Comparison of ENCODE assay signal across 8 cellular contexts in genomic region chr11:72240461-72241289, GRCh38. TPM values are rescaled to one million over a fixed set of nuclear protein-coding genes. Genes with fewer than 3 reads are reported as not detected.
DNase-seq lines count a peak whose midpoint lies in the region; ATAC-seq and TF ChIP-seq lines count a peak whose summit lies in the region.

No MANE protein-coding gene starts in this region.

- peak overlapping the region; percentile 79 for H3K27ac Mint-ChIP-seq in dendritic cell treated with granulocyte-macrophage colony-stimulating factor and Interleukin-4, amounts not matched to agents 40 ng/mL and 50 ng/mL, for 4 days
- peak overlapping the region in 2 of 6 donors; percentile 28 to 88 for H3K27ac Mint-ChIP-seq in naive B cell

- peaks cover 58% of the 10 kb centered on the region for H3K27me3 Mint-ChIP-seq in dendritic cell treated with granulocyte-macrophage colony-stimulating factor and Interleukin-4, amounts not matched to agents 40 ng/mL and 50 ng/mL, for 4 days
- peaks cover 37 to 46% (median 45%) of the 10 kb centered on the region in 3 donors for H3K27me3 Mint-ChIP-seq in naive B cell

- H3K9me3 Mint-ChIP-seq in dendritic cell treated with granulocyte-macrophage colony-stimulating factor and Interleukin-4, amounts not matched to agents 40 ng/mL and 50 ng/mL, for 4 days = no peaks in the 10 kb centered on the region
- peaks cover 0 to 10% (median 2%) of the 10 kb centered on the region in 7 donors for H3K9me3 Mint-ChIP-seq in naive B cell

- H3K36me3 Mint-ChIP-seq in dendritic cell treated with granulocyte-macrophage colony-stimulating factor and Interleukin-4, amounts not matched to agents 40 ng/mL and 50 ng/mL, for 4 days (ENCODE audit: low read depth) = peaks cover 34% of the 10 kb centered on the region
- H3K36me3 Mint-ChIP-seq in naive B cell = peaks cover 0 to 19% of the 10 kb centered on the region in 2 donors

- no peak for DNase-seq in AG04450 (ENCODE audit: low read depth, low spot score)
- peak; percentile 80 for DNase-seq in H7
- no peak for DNase-seq in naive B cell
- DNase-seq in SKM-1 treated with dmso at 0.1 percent for 144 hours (lab: John Stamatoyannopoulos, UW; ENCODE audit: unreplicated experiment) = no peak
- DNase-seq in hypothalamus (lab: John Stamatoyannopoulos, UW) = no peak
- DNase-seq in A172 (ENCODE audit: low spot score) = no peak

- CTCF ChIA-PET in AG04450 (lab: Charles Lee) = interaction anchor here (1.3 kb wide), 1 partner anchor 190 kb away, joined by 11 read pairs; no protein-coding TSS in a partner anchor

- intact Hi-C loops in dendritic cell treated with granulocyte-macrophage colony-stimulating factor and Interleukin-4, amounts not matched to agents 40 ng/mL and 50 ng/mL, for 4 days (cut with micrococcal nuclease) = no loop called here

- peaks cover 2% of the 10 kb centered on the region for H3K36me3 ChIP-seq in H7 (replicated peaks; ENCODE audit: control insufficient read depth, insufficient read depth, low read length)

- H3K4me3 ChIP-seq in AG04450 (ENCODE audit: low read depth, low read length) = 0 out of 2 replicates have a peak overlapping the region, but pooled peaks have one; percentile 10
- peak overlapping the region; percentile 32 for H3K4me3 ChIP-seq in H7 (ENCODE audit: insufficient read depth, low read depth, low read length)

- peaks cover 10% of the 10 kb centered on the region; the same call in 1 of the 2 replicates for H3K9me3 ChIP-seq in AG04450 (ENCODE audit: control insufficient read depth, insufficient read depth, low read length)

- H3K27me3 ChIP-seq in AG04450 (ENCODE audit: control insufficient read depth, insufficient read depth, low read length) (peaks cover 48% of the 10 kb centered on the region), H7 (ENCODE audit: control insufficient read depth, insufficient read depth, low read length) (peaks cover 66% of the 10 kb centered on the region)

- H3K4me1 Mint-ChIP-seq in dendritic cell treated with granulocyte-macrophage colony-stimulating factor and Interleukin-4, amounts not matched to agents 40 ng/mL and 50 ng/mL, for 4 days (ENCODE audit: low read depth) = peaks cover 70% of the 10 kb centered on the region
- H3K4me1 Mint-ChIP-seq in naive B cell = peaks cover 34 to 45% (median 40%) of the 10 kb centered on the region in 3 donors

- POLR2A ChIA-PET in AG04450 (lab: Yijun Ruan, JAX) = interaction anchor here (0.6 to 2.3 kb wide), 2 partner anchors 17 to 215 kb away, joined by 3 to 9 read pairs; no protein-coding TSS in a partner anchor

- ATAC-seq in naive B cell (ENCODE audit: low read depth in 2 of 2) (peak; percentile 14 to 17), GM21619 (IDR thresholded peaks at IDR 0.05; ENCODE audit: unreplicated experiment) (no peak)

- H3K27ac ChIP-seq in AG04450 (ENCODE audit: low read depth, low read length) = no peak overlapping the region

- TF ChIP-seq CTCF in AG04450 (IDR thresholded peaks at IDR 0.05; ENCODE audit: low read depth, low read length) = no peak

- H3K4me3 Mint-ChIP-seq in dendritic cell treated with granulocyte-macrophage colony-stimulating factor and Interleukin-4, amounts not matched to agents 40 ng/mL and 50 ng/mL, for 4 days = peak overlapping the region; percentile 63
- peak overlapping the region; percentile 65 to 91 (median 81) for H3K4me3 Mint-ChIP-seq in naive B cell

RNA-seq across cellular contexts. Expression of gene PHOX2A, which starts 3.3 kb away (rescaled TPM):
- not detected in 2 replicates for polyA plus RNA-seq in AG04450 (2011; rRNA removed)
- not detected in 2 replicates for polyA minus RNA-seq in AG04450 (2011; rRNA and poly(A)+ RNA removed)
- 2.5 and 2.8 TPM in 2 replicates for total RNA-seq in H7 (2014; rRNA removed; shearing (Covaris generic))
- not detected for polyA plus RNA-seq in naive B cell (ENCODE audit: low read depth in 6 of 6)
- total RNA-seq in A172 (2014; rRNA removed; shearing (Covaris generic)) = not detected in 2 replicates

RNA-seq across cellular contexts. Expression of gene INPPL1, which starts 16.1 kb away (rescaled TPM):
- 79.8 and 85.3 TPM in 2 replicates for polyA plus RNA-seq in AG04450 (2011; rRNA removed)
- 140 and 173 TPM in 2 replicates for polyA minus RNA-seq in AG04450 (2011; rRNA and poly(A)+ RNA removed)
- 98.6 and 109 TPM in 2 replicates for total RNA-seq in H7 (2014; rRNA removed; shearing (Covaris generic))
- polyA plus RNA-seq in naive B cell (ENCODE audit: low read depth in 6 of 6) = 10 to 100 TPM in 1 of 6 donors, 1 to 10 TPM in 5; 4.8 to 13.1 (median 7.7) TPM
- total RNA-seq in A172 (2014; rRNA removed; shearing (Covaris generic)) = 55.7 and 73.0 TPM in 2 replicates

RNA-seq across cellular contexts. Expression of gene FOLR2, which starts 24.1 kb away (rescaled TPM):
- polyA plus RNA-seq in AG04450 (2011; rRNA removed) (not detected in 2 replicates), naive B cell (ENCODE audit: low read depth in 6 of 6) (1 to 10 TPM in 2 of 6 donors, under 1 TPM in 2, not detected in 2; 0.70 to 1.6 (median 1.2) TPM)
- not detected in 2 replicates for polyA minus RNA-seq in AG04450 (2011; rRNA and poly(A)+ RNA removed)
- total RNA-seq in H7 (2014; rRNA removed; shearing (Covaris generic)) = not detected in 2 replicates
- not detected in 2 replicates for total RNA-seq in A172 (2014; rRNA removed; shearing (Covaris generic))

RNA-seq across cellular contexts. Expression of gene FOLR1, which starts 48.7 kb away (rescaled TPM):
- polyA plus RNA-seq in AG04450 (2011; rRNA removed) (0.19 and 0.21 TPM in 2 replicates), naive B cell (ENCODE audit: low read depth in 6 of 6) (not detected)
- polyA minus RNA-seq in AG04450 (2011; rRNA and poly(A)+ RNA removed) = not detected in 2 replicates
- 0.41 and 1.3 TPM in 2 replicates for total RNA-seq in H7 (2014; rRNA removed; shearing (Covaris generic))
- total RNA-seq in A172 (2014; rRNA removed; shearing (Covaris generic)) = 0.50 TPM in 1 of 2 replicates, not detected in the other
